In genomic region chr10:125266966-125267365, GRCh38 we compare ENCODE assay signal across 8 cellular contexts.
"Had no signal": no experiment of that assay in that cellular context is flagged by ENCODE, and none has a peak within 500 bp of the region (broad histone marks: within the 10 kb centered on the region; RNA-seq: fewer than 3 reads in every experiment).

No MANE protein-coding gene starts in this region.

- H3K27ac ChIP-seq: HL-60, KMS-11 had no signal

- H3K4me2 ChIP-seq: KMS-11 had no signal

- H3K4me3 ChIP-seq: K562 had no signal

- H3K9ac ChIP-seq: KMS-11 had no signal

- FAIRE-seq: HepG2, HTR-8/SVneo, K562 had no signal

- DNase-seq: KBM-7, KG1 had no signal

- H3K27ac Mint-ChIP-seq: IgD-negative memory B cell had no signal

- ATAC-seq: HepG2, K562 had no signal

- H3K36me3 Mint-ChIP-seq: IgD-negative memory B cell had no signal
